In genomic region chr7:130872756-130873448, GRCh38 we compare ENCODE assay signal across 14 cellular contexts.
DNase-seq lines count a peak whose midpoint lies in the region; ATAC-seq and TF ChIP-seq lines count a peak whose summit lies in the region.
"Had no signal": no experiment of that assay in that cellular context is flagged by ENCODE, and none has a peak within 500 bp of the region (broad histone marks: within the 10 kb centered on the region; RNA-seq: fewer than 3 reads in every experiment).

No MANE protein-coding gene starts in this region.

- TF ChIP-seq POLR2A in gastrocnemius medialis (IDR thresholded peaks at IDR 0.05): no peak

- H3K4me3 ChIP-seq in gastrocnemius medialis (no peak overlapping the region), left lung (no peak overlapping the region)
- H3K4me3 ChIP-seq: body of pancreas, GM23338, uterus had no signal

- H3K4me1 ChIP-seq in gastrocnemius medialis (peaks cover 13 to 26% of the 10 kb centered on the region in 2 donors), left lung (peaks cover 5 to 15% of the 10 kb centered on the region in 2 donors)

- H3K9me3 ChIP-seq in gastrocnemius medialis (no peaks in the 10 kb centered on the region), left lung (no peaks in the 10 kb centered on the region)
- H3K9me3 ChIP-seq: body of pancreas, uterus had no signal

- H3K36me3 Mint-ChIP-seq in activated naive CD4-positive, alpha-beta T cell treated with anti-CD3 and anti-CD28 coated beads, Interleukin-2, amount 50 U/mL, for 24 hours: peaks cover 50% of the 10 kb centered on the region
- H3K36me3 Mint-ChIP-seq in activated naive CD8-positive, alpha-beta T cell: peaks cover 28% of the 10 kb centered on the region

- H3K4me3 Mint-ChIP-seq in activated naive CD4-positive, alpha-beta T cell treated with anti-CD3 and anti-CD28 coated beads, Interleukin-2, amount 50 U/mL, for 24 hours: peak overlapping the region; percentile 26
- peak overlapping the region; percentile 11 for H3K4me3 Mint-ChIP-seq in activated naive CD8-positive, alpha-beta T cell
- H3K4me3 Mint-ChIP-seq: GM23338 had no signal

- DNase-seq in activated naive CD4-positive, alpha-beta T cell (lab: John Stamatoyannopoulos, UW): no peak
- DNase-seq in NCI-H2227 (lab: John Stamatoyannopoulos, UW; ENCODE audit: unreplicated experiment) (peak; percentile 67), gastrocnemius medialis (no peak), sciatic nerve (ENCODE audit: low spot score) (no peak), left lung (no peak)
- DNase-seq: body of pancreas; effector CD4-positive, alpha-beta T cell; NCI-H187; NCI-H774; uterus had no signal

- ATAC-seq in gastrocnemius medialis: peak in 1 of 2 donors; percentile 3
- ATAC-seq in sciatic nerve: no peak
- no peak for ATAC-seq in HG02678 (IDR thresholded peaks at IDR 0.05; ENCODE audit: unreplicated experiment)
- ATAC-seq in left lung: no peak
- ATAC-seq: body of pancreas, GM23338 had no signal

- no peaks in the 10 kb centered on the region for H3K27me3 ChIP-seq in gastrocnemius medialis
- no peaks in the 10 kb centered on the region for H3K27me3 ChIP-seq in left lung
- H3K27me3 ChIP-seq: body of pancreas, uterus had no signal

- no peaks in the 10 kb centered on the region for H3K27me3 Mint-ChIP-seq in activated naive CD4-positive, alpha-beta T cell treated with anti-CD3 and anti-CD28 coated beads, Interleukin-2, amount 50 U/mL, for 24 hours
- no peaks in the 10 kb centered on the region for H3K27me3 Mint-ChIP-seq in activated naive CD8-positive, alpha-beta T cell

- TF ChIP-seq CTCF in gastrocnemius medialis (IDR thresholded peaks at IDR 0.05 in 4 of 5, conservative IDR thresholded peaks at IDR 0.05 in 1 of 5): no peak
- TF ChIP-seq CTCF in left lung (IDR thresholded peaks at IDR 0.05): no peak

- in situ Hi-C loops in gastrocnemius medialis (cut with MboI; ENCODE audit: low sequenced_read_pairs in 4 of 4): loop anchor here in 1 of 4 donors (25.0 kb wide), 2 partner anchors 164 to 789 kb away; no protein-coding TSS in a partner anchor

- intact Hi-C loops in gastrocnemius medialis (cut with DNase I; ENCODE audit: low total_unique reads) (loop anchor here (10.0 kb wide), 1 partner anchor 452 kb away; the partner anchor contains the start of gene MKLN1), sciatic nerve (cut with DNase I) (no loop called here), left lung (cut with DNase I) (no loop called here)

- H3K4me1 Mint-ChIP-seq in activated naive CD4-positive, alpha-beta T cell treated with anti-CD3 and anti-CD28 coated beads, Interleukin-2, amount 50 U/mL, for 24 hours: peaks cover 43% of the 10 kb centered on the region
- H3K4me1 Mint-ChIP-seq in activated naive CD8-positive, alpha-beta T cell (ENCODE audit: low read depth): peaks cover 36% of the 10 kb centered on the region

- peak overlapping the region; percentile 90 for H3K27ac Mint-ChIP-seq in activated naive CD4-positive, alpha-beta T cell treated with anti-CD3 and anti-CD28 coated beads, Interleukin-2, amount 50 U/mL, for 24 hours
- H3K27ac Mint-ChIP-seq in activated naive CD8-positive, alpha-beta T cell: peak overlapping the region; percentile 86
- H3K27ac Mint-ChIP-seq: GM23338 had no signal

- no peaks in the 10 kb centered on the region for H3K9me3 Mint-ChIP-seq in activated naive CD4-positive, alpha-beta T cell treated with anti-CD3 and anti-CD28 coated beads, Interleukin-2, amount 50 U/mL, for 24 hours
- H3K9me3 Mint-ChIP-seq in activated naive CD8-positive, alpha-beta T cell (ENCODE audit: low read depth): no peaks in the 10 kb centered on the region
- H3K9me3 Mint-ChIP-seq: GM23338 had no signal

- H3K27ac ChIP-seq in gastrocnemius medialis (peak overlapping the region; percentile 56 to 95 (median 90)), left lung (no peak overlapping the region)
- H3K27ac ChIP-seq: body of pancreas, uterus had no signal

- peaks cover 0 to 91% of the 10 kb centered on the region in 2 donors for H3K36me3 ChIP-seq in gastrocnemius medialis
- peaks cover 0 to 81% of the 10 kb centered on the region in 2 donors for H3K36me3 ChIP-seq in left lung
- H3K36me3 ChIP-seq: uterus had no signal

Comparison
In these comparisons a context has a peak if more than half of its experiments do, and no peak if none do; other contexts are left out.
1. H3K27ac ChIP-seq: peak in gastrocnemius medialis (4 of 4); none in left lung (0 of 2).